ENCODE assay signal across 24 cellular contexts in genomic region chr2:104468846-104469245, GRCh38.
"Had no signal": no experiment of that assay in that cellular context is flagged by ENCODE, and none has a peak within 500 bp of the region (broad histone marks: within the 10 kb centered on the region; RNA-seq: fewer than 3 reads in every experiment).

No MANE protein-coding gene starts in this region.

- H3K27me3 ChIP-seq: colonic mucosa, gastroesophageal sphincter, left lung, pancreas, thyroid gland, upper lobe of left lung, vagina had no signal

- H3K36me3 ChIP-seq: colonic mucosa, gastroesophageal sphincter, heart left ventricle, left lung, lower lobe of right lung, pancreas, thyroid gland, upper lobe of left lung, vagina had no signal

- H3K4me1 ChIP-seq: colonic mucosa, gastroesophageal sphincter, heart left ventricle, left lung, lower lobe of right lung, pancreas, psoas muscle, thyroid gland, upper lobe of left lung, vagina had no signal

- DNase-seq: activated CD4-positive, alpha-beta T cell treated with anti-CD3 and anti-CD28 coated beads for 4 hours; activated CD4-positive, alpha-beta T cell treated with anti-CD3 and anti-CD28 coated beads, Interleukin-2, amount 50 U/mL, for 4 hours; activated naive CD4-positive, alpha-beta T cell; activated T-cell treated with anti-CD3 and anti-CD28 coated beads for 4 hours; activated T-cell treated with anti-CD3 and anti-CD28 coated beads, Interleukin-2, amount 50 U/mL, for 72 hours; colonic mucosa; effector memory CD8-positive, alpha-beta T cell; erythroblast; heart left ventricle; kidney glomerular epithelial cell; left lung; lower lobe of right lung; nephron progenitor cell; pancreas; psoas muscle; right cardiac atrium; stimulated activated CD4-positive, alpha-beta T cell treated with anti-CD3 and anti-CD28 coated beads, Interleukin-15, amount 100 ng/mL, for 24 hours; stimulated activated CD4-positive, alpha-beta T cell treated with anti-CD3 and anti-CD28 coated beads, Interleukin-2, amount 100 ng/mL, for 24 hours; stimulated activated naive CD4-positive, alpha-beta T cell; thyroid gland; upper lobe of left lung had no signal

- H3K27ac ChIP-seq: colonic mucosa, gastroesophageal sphincter, heart left ventricle, left lung, lower lobe of right lung, pancreas, psoas muscle, thyroid gland, upper lobe of left lung, vagina, VCaP had no signal

- H3K4me3 ChIP-seq: colonic mucosa, gastroesophageal sphincter, heart left ventricle, left lung, lower lobe of right lung, pancreas, psoas muscle, thyroid gland, upper lobe of left lung, vagina had no signal
